In genomic region chr14:71363961-71364360, GRCh38 we compare ENCODE assay signal across 12 cellular contexts. TPM values are rescaled to one million over a fixed set of nuclear protein-coding genes. Genes with fewer than 3 reads are reported as not detected.
A peak's percentile ranks its signal among the peaks of the same experiment; 100 is the strongest.
DNase-seq lines count a peak whose midpoint lies in the region; ATAC-seq and TF ChIP-seq lines count a peak whose summit lies in the region.
"Had no signal": no experiment of that assay in that cellular context is flagged by ENCODE, and none has a peak within 500 bp of the region (broad histone marks: within the 10 kb centered on the region; RNA-seq: fewer than 3 reads in every experiment).

No MANE protein-coding gene starts in this region.

- intact Hi-C loops in Right ventricle myocardium superior (cut with DNase I), result no loop called here
- intact Hi-C loops in uterus (cut with DNase I; ENCODE audit: low total_unique reads), result no loop called here

- no peaks in the 10 kb centered on the region for H3K27me3 Mint-ChIP-seq in mesothelial cell of epicardium (ENCODE audit: low read depth)

- H3K9me3 ChIP-seq in right atrium auricular region (no peaks in the 10 kb centered on the region), uterus (no peaks in the 10 kb centered on the region)

- no peak overlapping the region for H3K4me3 Mint-ChIP-seq in mesothelial cell of epicardium

- H3K36me3 Mint-ChIP-seq in mesothelial cell of epicardium, result peaks cover 2% of the 10 kb centered on the region

- no peak for TF ChIP-seq POLR2A in uterus (IDR thresholded peaks at IDR 0.05)

- H3K4me1 Mint-ChIP-seq in mesothelial cell of epicardium, result peaks cover 37% of the 10 kb centered on the region

- peaks cover 3% of the 10 kb centered on the region for H3K9me3 Mint-ChIP-seq in mesothelial cell of epicardium

- peak; percentile 55 for ATAC-seq in Right ventricle myocardium superior (ENCODE audit: poor library complexity)
- ATAC-seq: activated CD4-positive, CD25-positive, alpha-beta regulatory T cell treated with anti-CD3 and anti-CD28 coated beads, Interleukin-2, amount 50 U/mL, for 24 hours had no signal

- H3K36me3 ChIP-seq in right atrium auricular region, result no peaks in the 10 kb centered on the region
- no peaks in the 10 kb centered on the region for H3K36me3 ChIP-seq in uterus

- H3K27ac ChIP-seq in right atrium auricular region (peak overlapping the region in 1 of 2 donors; percentile 12), uterus (peak overlapping the region; percentile 4 to 33)
- H3K27ac ChIP-seq: 22Rv1 had no signal

- H3K4me1 ChIP-seq in right atrium auricular region (peaks cover 0 to 12% of the 10 kb centered on the region in 2 donors), uterus (peaks cover 0 to 8% of the 10 kb centered on the region in 2 donors)

- DNase-seq in Right ventricle myocardium superior (no peak), right atrium auricular region (ENCODE audit: low spot score) (no peak), cardiac fibroblast (ENCODE audit: low read depth in 2 of 2) (peak; percentile 78 to 79), mesothelial cell of epicardium (ENCODE audit: low spot score in 2 of 2, unreplicated experiment in 2 of 2) (no peak), uterus (no peak), MV-4-11 (lab: John Stamatoyannopoulos, UW) (no peak), Ammon's horn (ENCODE audit: low spot score) (no peak), NCI-H1436 (lab: John Stamatoyannopoulos, UW) (no peak)
- DNase-seq: activated gamma-delta T cell treated with Interleukin-2 at 50 U/mL for 16 hours, NCI-H187 treated with DMSO at 0.1 percent for 48 hours had no signal

- H3K4me3 ChIP-seq in right atrium auricular region (no peak overlapping the region), cardiac fibroblast (replicated peaks in 1 of 2; ENCODE audit: low read depth in 2 of 2, low read length in 2 of 2) (no peak overlapping the region), uterus (no peak overlapping the region)

- TF ChIP-seq CTCF in right atrium auricular region (IDR thresholded peaks at IDR 0.05) (no peak), cardiac fibroblast (IDR thresholded peaks at IDR 0.05; ENCODE audit: low read depth, low read length) (no peak), mesothelial cell of epicardium (IDR thresholded peaks at IDR 0.05; ENCODE audit: unreplicated experiment) (no peak), uterus (IDR thresholded peaks at IDR 0.05) (no peak)

- peak overlapping the region; percentile 69 for H3K27ac Mint-ChIP-seq in mesothelial cell of epicardium

- no peaks in the 10 kb centered on the region for H3K27me3 ChIP-seq in right atrium auricular region
- no peaks in the 10 kb centered on the region for H3K27me3 ChIP-seq in uterus

RNA-seq across cellular contexts. Expression of gene SIPA1L1, which starts 43.7 kb away (rescaled TPM):
- total RNA-seq in Right ventricle myocardium superior (5.2 TPM), right atrium auricular region (1 to 10 TPM; 5.6 to 9.6 TPM), mesothelial cell of epicardium (31.1 to 34.7 TPM (median 31.3 TPM) in 3 replicates), uterus (10 to 100 TPM in 3 of 4 donors, 1 to 10 TPM in 1; 8.2 to 78.6 (median 29.3) TPM)

Comparison
In these comparisons a context has a peak if more than half of its experiments do, and no peak if none do; other contexts are left out.
1. DNase-seq: peak in cardiac fibroblast (2 of 2); none in Right ventricle myocardium superior (single experiment), right atrium auricular region (single experiment), mesothelial cell of epicardium (0 of 2), uterus (0 of 2), MV-4-11 (single experiment), Ammon's horn (single experiment) and NCI-H1436 (single experiment).